In genomic region chr11:86765146-86765663, GRCh38 we compare ENCODE assay signal across 28 cellular contexts. TPM values are rescaled to one million over a fixed set of nuclear protein-coding genes. Genes with fewer than 3 reads are reported as not detected.
"Had no signal": no experiment of that assay in that cellular context is flagged by ENCODE, and none has a peak within 500 bp of the region (broad histone marks: within the 10 kb centered on the region; RNA-seq: fewer than 3 reads in every experiment).

No MANE protein-coding gene starts in this region.

- H3K4me3 Mint-ChIP-seq: activated B cell treated with CpG ODN at 0.5 μM for 24 hours; activated CD4-positive, alpha-beta memory T cell treated with anti-CD3 and anti-CD28 coated beads for 36 hours; activated CD4-positive, alpha-beta T cell treated with anti-CD3 and anti-CD28 coated beads, Interleukin-2, amount 10 ng/mL, durations not matched to agents 7 days and 5 days; activated T-cell treated with anti-CD3 and anti-CD28 coated beads, Interleukin-2, amount 50 U/mL, for 4 hours; brain; T-cell had no signal

- DNase-seq: activated B cell treated with CpG ODN at 0.5 μM for 24 hours; activated CD4-positive, alpha-beta memory T cell treated with anti-CD3 and anti-CD28 coated beads for 36 hours; activated CD4-positive, alpha-beta T cell treated with anti-CD3 and anti-CD28 coated beads, Interleukin-2, amount 10 ng/mL, durations not matched to agents 7 days and 5 days; activated CD8-positive, alpha-beta memory T cell treated with anti-CD3 and anti-CD28 coated beads for 24 hours; activated effector memory CD4-positive, alpha-beta T cell treated with anti-CD3 and anti-CD28 coated beads, Interleukin-2, amount 50 U/mL, for 16 hours; activated naive CD4-positive, alpha-beta T cell treated with Interleukin-2 at 50 U/mL for 16 hours; activated T-cell treated with anti-CD3 and anti-CD28 coated beads, Interleukin-2, amount 50 U/mL, for 4 hours; amygdala; Karpas-422; MM.1S; NCI-H1105; NCI-H1436; NCI-H187; NCI-H2081; NCI-H510A treated with DMSO at 0.1 percent for 48 hours; NCI-H69; NK-92 treated with Interleukin-12 subunit alpha and Interleukin-12 subunit beta, amount 100 ng/mL, for 24 hours; SHP77; T-cell; T-helper 2 cell; T1000 had no signal

- H3K36me3 Mint-ChIP-seq: activated CD4-positive, alpha-beta memory T cell treated with anti-CD3 and anti-CD28 coated beads for 36 hours; activated naive CD4-positive, alpha-beta T cell treated with anti-CD3 and anti-CD28 coated beads, Interleukin-2, amount 50 U/mL, for 72 hours; brain; T-cell had no signal

- H3K4me1 Mint-ChIP-seq: activated B cell treated with CpG ODN at 0.5 μM for 24 hours; activated CD4-positive, alpha-beta T cell treated with anti-CD3 and anti-CD28 coated beads, Interleukin-2, amount 10 ng/mL, durations not matched to agents 7 days and 5 days; T-cell had no signal

- H3K36me3 ChIP-seq: SJSA1 had no signal

- H3K9me3 Mint-ChIP-seq: activated B cell treated with CpG ODN at 0.5 μM for 24 hours; activated CD4-positive, alpha-beta memory T cell treated with anti-CD3 and anti-CD28 coated beads for 36 hours; activated CD4-positive, alpha-beta T cell treated with anti-CD3 and anti-CD28 coated beads, Interleukin-2, amount 10 ng/mL, durations not matched to agents 7 days and 5 days; activated naive CD4-positive, alpha-beta T cell treated with anti-CD3 and anti-CD28 coated beads, Interleukin-2, amount 50 U/mL, for 72 hours; activated T-cell treated with anti-CD3 and anti-CD28 coated beads, Interleukin-2, amount 50 U/mL, for 4 hours; T-cell had no signal

- H3K9me3 ChIP-seq: SJSA1 had no signal

- H3K4me3 ChIP-seq: K562, SJSA1 had no signal

- H3K27me3 ChIP-seq: SJSA1 had no signal

- H3K27ac ChIP-seq: SJSA1 had no signal

- H3K27me3 Mint-ChIP-seq: activated B cell treated with CpG ODN at 0.5 μM for 24 hours, brain had no signal

- FAIRE-seq: astrocyte, K562, RCC 7860, TTC549 had no signal

- H3K27ac Mint-ChIP-seq: activated B cell treated with CpG ODN at 0.5 μM for 24 hours; activated CD4-positive, alpha-beta memory T cell treated with anti-CD3 and anti-CD28 coated beads for 36 hours; activated CD4-positive, alpha-beta T cell treated with anti-CD3 and anti-CD28 coated beads, Interleukin-2, amount 10 ng/mL, durations not matched to agents 7 days and 5 days; activated naive CD4-positive, alpha-beta T cell treated with anti-CD3 and anti-CD28 coated beads, Interleukin-2, amount 50 U/mL, for 72 hours; brain; T-cell had no signal

- ATAC-seq: activated naive CD4-positive, alpha-beta T cell treated with anti-CD3 and anti-CD28 coated beads, Interleukin-2, amount 50 U/mL, for 72 hours; activated T-cell treated with anti-CD3 and anti-CD28 coated beads, Interleukin-2, amount 50 U/mL, for 4 hours; K562; T-cell had no signal

RNA-seq across cellular contexts. Expression of gene PRSS23, which starts 35.1 kb away (rescaled TPM):
- total RNA-seq: activated B cell treated with CpG ODN at 0.5 μM for 24 hours had no signal
